8 cellular contexts compared by ENCODE assay signal in genomic region chr14:50116221-50116956, GRCh38. TPM values are rescaled to one million over a fixed set of nuclear protein-coding genes. Genes with fewer than 3 reads are reported as not detected.
DNase-seq lines count a peak whose midpoint lies in the region; ATAC-seq and TF ChIP-seq lines count a peak whose summit lies in the region.

TSS of gene VCPKMT (minus strand) at chr14:50116572. CDS start at chr14:50116552, 20 bp downstream.

- peak within 1 kb of the TSS; percentile 63; the same call in 1 of the 2 replicates for H3K18ac ChIP-seq in IMR-90 (ENCODE audit: low read depth, low read length)

- in situ Hi-C loops in IMR-90 (cut with MboI; ENCODE audit: low sequenced_read_pairs): no loop called here

- H3K27me3 ChIP-seq in IMR-90 (ENCODE audit: control insufficient read depth, insufficient read depth, low read length): no peaks in the 10 kb centered on the region

- H2BK120ac ChIP-seq in IMR-90 (ENCODE audit: low read depth, low read length): no peak within 1 kb of the TSS

- 0% methylated on average over 28 of the region's 61 CpGs; no CpG with 5 or more reads in 1 of the 2 experiments for WGBS in IMR-90 (ENCODE audit: extremely low coverage in 2 of 2, insufficient read length in 1 of 2), 2 experiments

- H2BK20ac ChIP-seq in IMR-90 (ENCODE audit: low read depth, low read length): no peak within 1 kb of the TSS

- peak within 1 kb of the TSS; percentile 73 for H4K91ac ChIP-seq in IMR-90 (ENCODE audit: insufficient read depth, low read depth, low read length)

- CTCF ChIA-PET in IMR-90 (lab: Yijun Ruan, JAX) (interaction anchor here (0.6 kb wide), 1 partner anchor 249 kb away, joined by 3 read pairs; no protein-coding TSS in a partner anchor), OCI-LY7 (lab: Charles Lee; ENCODE audit: unreplicated experiment) (interaction anchor here (0.6 to 1.0 kb wide), 6 partner anchors 145 to 482 kb away, joined by 3 to 6 read pairs (median 4); partner anchors contain the start of gene NEMF)

- H2AFZ ChIP-seq in IMR-90 (replicated peaks; ENCODE audit: low read length, poor library complexity) (peak within 1 kb of the TSS; percentile 94), OCI-LY7 (ENCODE audit: low read length) (peak within 1 kb of the TSS; percentile 92)

- dilution Hi-C loops in IMR-90 (cut with HindIII; ENCODE audit: low sequenced_read_pairs, unreplicated experiment): no loop called here

- H3K27ac ChIP-seq in IMR-90 (ENCODE audit: insufficient read depth, low read length) (peak within 1 kb of the TSS; percentile 91), OCI-LY7 (ENCODE audit: low read depth, low read length, poor library complexity, severe bottlenecking) (peak within 1 kb of the TSS; percentile 65)

- peak within 1 kb of the TSS; percentile 88 for H3K4ac ChIP-seq in IMR-90 (ENCODE audit: low read depth, low read length)

- no peaks in the 10 kb centered on the region for H3K9me2 ChIP-seq in OCI-LY7 (ENCODE audit: insufficient read depth, low read length)

- H3K4me2 ChIP-seq in IMR-90 (ENCODE audit: low read depth, low read length): peak within 1 kb of the TSS; percentile 97
- H3K4me2 ChIP-seq in OCI-LY7 (ENCODE audit: low read length): peak within 1 kb of the TSS; percentile 97

- H2AK9ac ChIP-seq in IMR-90 (replicated peaks; ENCODE audit: low read depth, low read length, poor library complexity): peak within 1 kb of the TSS; percentile 75

- peaks cover 10 to 22% of the 10 kb centered on the region in 2 experiments; a peak in 3 of 4 replicates for H3K79me1 ChIP-seq in IMR-90 (ENCODE audit: low read depth in 1 of 2, low read length in 2 of 2)

- peaks cover 41% of the 10 kb centered on the region for H3K79me2 ChIP-seq in OCI-LY7 (ENCODE audit: insufficient read depth, low read depth, low read length)

- no peak within 1 kb of the TSS for H2BK15ac ChIP-seq in IMR-90 (ENCODE audit: low read depth, low read length)

- peak within 1 kb of the TSS; percentile 93 to 94 for H4K8ac ChIP-seq in IMR-90 (ENCODE audit: low read depth in 2 of 2, low read length in 2 of 2)

- H2BK5ac ChIP-seq in IMR-90 (ENCODE audit: low read depth, low read length, poor library complexity, severe bottlenecking): peak within 1 kb of the TSS; percentile 90

- peak within 1 kb of the TSS; percentile 95 for H3K14ac ChIP-seq in IMR-90 (replicated peaks; ENCODE audit: low read depth, low read length)

- no peak for TF ChIP-seq RAD21 in IMR-90 (IDR thresholded peaks at IDR 0.05; ENCODE audit: low read length)

- H3K36me3 ChIP-seq in IMR-90 (ENCODE audit: control insufficient read depth, insufficient read depth, low read length) (peaks cover 15% of the 10 kb centered on the region), OCI-LY7 (ENCODE audit: insufficient read depth, low read length) (peaks cover 39% of the 10 kb centered on the region)

- no peak for TF ChIP-seq CTCF in IMR-90 (conservative IDR thresholded peaks at IDR 0.05; ENCODE audit: low read depth, low read length)
- TF ChIP-seq CTCF in OCI-LY7 (conservative IDR thresholded peaks at IDR 0.05; ENCODE audit: low read length): no peak
- no peak for TF ChIP-seq CTCF in epithelial cell of esophagus (IDR thresholded peaks at IDR 0.05; ENCODE audit: insufficient read depth, low read depth, low read length, missing control alignments)

- H3K9me3 ChIP-seq in IMR-90 (ENCODE audit: control insufficient read depth, insufficient read depth, low read length): no peaks in the 10 kb centered on the region
- H3K9me3 ChIP-seq in OCI-LY7 (ENCODE audit: low read length): no peaks in the 10 kb centered on the region

- ATAC-seq in GM21529 (IDR thresholded peaks at IDR 0.05; ENCODE audit: unreplicated experiment) (peak; percentile 95), IMR-90 (ENCODE audit: low read depth) (peak; percentile 99)

- BruUV-seq in IMR-90 (replicated peaks; lab: Mats Ljungman, UMichigan) (no TSS peak), OCI-LY7 (replicated peaks; lab: Mats Ljungman, UMichigan) (no TSS peak)

- TF ChIP-seq POLR2A in IMR-90 (IDR thresholded peaks at IDR 0.05; ENCODE audit: low read depth, low read length): peak; percentile 86

- peak; percentile 83 for DNase-seq in DMS114 treated with DMSO at 0.1 percent for 48 hours (lab: John Stamatoyannopoulos, UW; ENCODE audit: unreplicated experiment)
- DNase-seq in IMR-90: peak; percentile 86
- peak; percentile 96 for DNase-seq in OCI-LY7 (ENCODE audit: low spot score)
- peak; percentile 97 for DNase-seq in activated T-cell treated with anti-CD3 and anti-CD28 coated beads for 1 hour (ENCODE audit: low read depth)
- DNase-seq in epithelial cell of esophagus (ENCODE audit: low read depth): peak; percentile 92
- peak; percentile 92 for DNase-seq in middle frontal gyrus (ENCODE audit: extremely low spot score, low spot score)
- peak; percentile 92 to 93 for DNase-seq in stimulated activated CD8-positive, alpha-beta memory T cell treated with anti-CD3 and anti-CD28 coated beads, Interleukin-2, amount 100 ng/mL, for 1 hour (ENCODE audit: low read depth in 2 of 2)

- peak within 1 kb of the TSS; percentile 83 for H3K56ac ChIP-seq in IMR-90 (ENCODE audit: extremely low read depth, insufficient read depth, low read length)

- H4K20me1 ChIP-seq in IMR-90 (ENCODE audit: insufficient read depth, low read length) (peaks cover 3% of the 10 kb centered on the region; the same call in 1 of the 2 replicates), OCI-LY7 (ENCODE audit: insufficient read depth, low read length) (peaks cover 7% of the 10 kb centered on the region; the same call in 1 of the 2 replicates)

- peak within 1 kb of the TSS; percentile 99 for H3K9ac ChIP-seq in IMR-90 (ENCODE audit: low read depth, low read length)

- peak within 1 kb of the TSS; percentile 92 for H3K23ac ChIP-seq in IMR-90 (ENCODE audit: low read depth, low read length)

- peak within 1 kb of the TSS; percentile 87 for H2AK5ac ChIP-seq in IMR-90 (ENCODE audit: low read depth, low read length)

- intact Hi-C loops in IMR-90 (cut with micrococcal nuclease): loop anchor here (5.0 kb wide), 1 partner anchor 416 kb away; the partner anchor contains the start of gene MAP4K5
- intact Hi-C loops in OCI-LY7 (cut with micrococcal nuclease; ENCODE audit: unreplicated experiment): loop anchor here (1.0 to 5.0 kb wide), 3 partner anchors 114 to 416 kb away; partner anchors contain the start of genes KLHDC2, MAP4K5 and SOS2

- POLR2A ChIA-PET in IMR-90 (lab: Charles Lee; ENCODE audit: unreplicated experiment): interaction anchor here (0.9 kb wide), 1 partner anchor 248 kb away, joined by 3 read pairs; no protein-coding TSS in a partner anchor
- POLR2A ChIA-PET in OCI-LY7 (lab: Charles Lee): interaction anchor here (0.7 to 2.4 kb wide), 14 partner anchors 11 to 333 kb away, joined by 3 to 18 read pairs (median 4); partner anchors contain the start of genes ARF6, DMAC2L, L2HGDH and NEMF

- H3K4me1 ChIP-seq in IMR-90 (ENCODE audit: control insufficient read depth, insufficient read depth, low read length): no peaks in the 10 kb centered on the region
- peaks cover 36% of the 10 kb centered on the region for H3K4me1 ChIP-seq in OCI-LY7 (ENCODE audit: insufficient read depth, low read length, poor library complexity, severe bottlenecking)

- peak within 1 kb of the TSS; percentile 92 for H4K5ac ChIP-seq in IMR-90 (ENCODE audit: low read depth, low read length)

- H3K4me3 ChIP-seq in IMR-90 (ENCODE audit: insufficient read depth, low read depth, low read length) (peak within 1 kb of the TSS; percentile 92), OCI-LY7 (ENCODE audit: low read depth, low read length, poor library complexity, severe bottlenecking) (peak within 1 kb of the TSS; percentile 78), epithelial cell of esophagus (ENCODE audit: low read length) (peak within 1 kb of the TSS; percentile 90)

- H3K9me1 ChIP-seq in IMR-90 (ENCODE audit: insufficient read depth, low read length): no peaks in the 10 kb centered on the region; the same call in 1 of the 2 replicates

TF ChIP-seq in IMR-90, 13 proteins besides CTCF, POLR2A, EP300 and RAD21:
- TF ChIP-seq CHD1 (IDR thresholded peaks at IDR 0.05; ENCODE audit: low read depth, low read length) (no peak), MAZ (IDR thresholded peaks at IDR 0.05; ENCODE audit: borderline replicate concordance, low read depth, low read length) (peak; percentile 91), MXI1 (IDR thresholded peaks at IDR 0.05; ENCODE audit: borderline replicate concordance, low read depth, low read length) (peak; percentile 82)

RNA-seq across cellular contexts. Expression of gene VCPKMT, which starts in this region (rescaled TPM):
- 2.5 and 4.7 TPM in 2 replicates for total RNA-seq in IMR-90 (2012; rRNA removed)
- 4.7 and 5.2 TPM in 2 replicates for polyA plus RNA-seq in IMR-90 (2012; rRNA removed)
- 2.1 and 3.1 TPM in 2 replicates for polyA plus RNA-seq in IMR-90 (2012; cell fraction: cytosol; rRNA removed)
- polyA plus RNA-seq in IMR-90 (2012; cell fraction: nucleus; rRNA removed; ENCODE audit: low replicate concordance): 7.2 and 10.5 TPM in 2 replicates
- 13.3 and 13.5 TPM in 2 replicates for total RNA-seq in OCI-LY7 (2014; rRNA removed; shearing (Covaris generic))
- 12.6 and 12.9 TPM in 2 replicates for total RNA-seq in OCI-LY7 (2022)

Comparison
In these comparisons a context has a peak if more than half of its experiments do, and no peak if none do; other contexts are left out.
1. Peak in every context shown above with its lines: DNase-seq, ATAC-seq, H3K4me3 ChIP-seq and H3K27ac ChIP-seq.